Comparison of ENCODE assay signal across 1 cellular context in genomic region chr1:61226791-61227567, GRCh38.
A peak's percentile ranks its signal among the peaks of the same experiment; 100 is the strongest.
TF ChIP-seq lines count a peak whose summit lies in the region.

No MANE protein-coding gene starts in this region.

TF ChIP-seq in K562, 482 proteins besides CTCF, POLR2A, EP300 and RAD21 (continued from another document):
- TF ChIP-seq YY1 (IDR thresholded peaks at IDR 0.05; ENCODE audit: borderline replicate concordance in 1 of 3, control insufficient read depth in 1 of 3, extremely low read depth in 1 of 3, insufficient read depth in 3 of 3, insufficient read length in 1 of 3, insufficient replicate concordance in 2 of 3, low read depth in 1 of 3, low read length in 2 of 3) = peak in 1 of 3 experiments; percentile 24
- TF ChIP-seq KHSRP (IDR thresholded peaks at IDR 0.05) = no peak
- TF ChIP-seq ZBTB12 (CRISPR knock-in tag; IDR thresholded peaks at IDR 0.05) = no peak
- peak; percentile 86 for TF ChIP-seq PKNOX1 (IDR thresholded peaks at IDR 0.05)
- no peak for TF ChIP-seq MCM7 (IDR thresholded peaks at IDR 0.05)
- peak; percentile 32 to 44; a peak in 2 of 4 replicates for TF ChIP-seq KDM1A (IDR thresholded peaks at IDR 0.05)
- peak; percentile 14 for TF ChIP-seq E2F8 (IDR thresholded peaks at IDR 0.05; ENCODE audit: low read depth, partially characterized antibody)
- 0 out of 4 replicates have a peak, but pooled peaks of 1 of the 2 experiments have one; percentile 24 for TF ChIP-seq ZNF318 (IDR thresholded peaks at IDR 0.05; ENCODE audit: borderline replicate concordance in 1 of 2, low read depth in 1 of 2)
- TF ChIP-seq FUS (optimal IDR thresholded peaks at IDR 0.05; ENCODE audit: low read depth, low read length) = no peak
